In the genomic region with DNA sequence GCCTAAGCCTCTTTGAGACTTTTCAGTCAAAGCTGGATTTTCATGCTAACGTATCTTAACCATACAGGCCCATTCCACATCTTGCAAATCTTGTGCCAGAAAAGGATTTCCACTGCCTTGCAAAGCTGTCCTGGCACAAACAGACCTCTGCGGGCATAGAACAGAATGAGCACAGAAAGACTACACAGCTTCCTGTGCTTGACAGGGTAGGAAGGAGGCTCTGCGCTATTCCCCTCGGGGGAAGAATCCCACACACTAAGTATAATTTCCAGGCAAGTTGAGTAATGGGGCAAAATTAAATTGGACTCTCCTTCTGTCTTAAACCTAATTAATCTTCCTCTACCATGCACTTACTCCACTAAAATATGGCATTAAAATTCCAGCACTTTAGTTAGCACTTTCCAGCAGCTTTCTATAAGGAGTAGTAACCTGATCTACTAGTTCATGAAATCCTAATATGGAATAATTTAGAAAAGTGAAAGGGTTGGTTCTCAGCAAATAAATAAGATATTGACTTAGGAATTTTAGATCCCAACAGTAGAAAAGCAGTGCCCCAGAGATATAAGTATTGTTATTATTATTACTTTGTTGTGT, we compare ENCODE assay signal across 1 cellular context.
TF ChIP-seq lines count a peak whose summit lies in the region.

No MANE protein-coding gene starts in this region.

TF ChIP-seq in HCT116, 20 proteins besides CTCF, POLR2A, EP300 and RAD21:
- TF ChIP-seq EZH2phosphoT487 (IDR thresholded peaks at IDR 0.05; ENCODE audit: borderline replicate concordance), result no peak
- no peak for TF ChIP-seq SRF (IDR thresholded peaks at IDR 0.05; ENCODE audit: low read depth)
- TF ChIP-seq SP1 (IDR thresholded peaks at IDR 0.05; ENCODE audit: low read depth), result no peak
TF ChIP-seq in HCT116: peak in this region for 0.
